8 cellular contexts compared by ENCODE assay signal in the genomic region with DNA sequence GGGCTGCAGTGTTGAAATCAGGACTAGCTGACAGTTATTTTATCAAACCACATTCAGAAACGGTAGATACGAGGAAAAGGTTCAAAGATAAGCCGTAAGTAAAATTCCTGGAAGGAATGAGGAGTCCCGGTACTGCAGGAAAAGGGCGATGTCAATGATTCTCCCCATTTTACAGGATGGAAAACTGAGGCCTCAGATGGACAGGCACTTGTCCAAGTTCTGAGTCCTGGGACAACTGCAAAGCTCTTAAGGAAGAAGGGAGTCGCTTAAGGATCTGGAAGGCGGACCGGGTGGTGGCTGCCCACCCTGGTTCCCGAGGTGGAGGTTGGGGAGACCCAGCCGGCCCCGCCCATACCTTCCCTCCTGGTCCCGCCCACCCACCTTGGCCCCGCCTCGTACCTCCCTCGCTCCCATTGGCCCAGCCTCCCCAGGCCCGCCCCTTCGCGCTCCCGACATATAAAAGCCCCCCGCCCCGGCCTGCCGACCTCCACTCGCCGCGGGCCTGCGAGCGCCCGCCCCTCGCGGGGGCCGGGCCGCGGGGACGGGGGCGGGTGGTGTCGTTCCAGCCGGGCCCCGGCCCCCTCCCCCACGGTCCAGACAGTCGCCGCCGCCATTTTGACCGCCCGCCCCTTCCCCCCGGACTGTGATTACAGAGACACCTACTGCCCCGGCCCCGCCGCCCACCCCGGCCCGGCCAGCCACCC. TPM values are rescaled to one million over a fixed set of nuclear protein-coding genes. Genes with fewer than 3 reads are reported as not detected.
DNase-seq lines count a peak whose midpoint lies in the region; ATAC-seq and FAIRE-seq lines count a peak whose summit lies in the region.

No MANE protein-coding gene starts in this region.

- H3K4me3 ChIP-seq in muscle layer of duodenum (ENCODE audit: low read depth in 1 of 2, low read length in 2 of 2), result peak overlapping the region; percentile 60 to 73

- H3K36me3 ChIP-seq in muscle layer of duodenum (ENCODE audit: control insufficient read depth in 1 of 2, insufficient read depth in 2 of 2, low read length in 2 of 2), result peaks cover 0 to 7% of the 10 kb centered on the region in 2 donors

- H3K4me1 ChIP-seq in muscle layer of duodenum (ENCODE audit: control insufficient read depth in 1 of 2, insufficient read depth in 2 of 2, low read length in 2 of 2), result peaks cover 0 to 4% of the 10 kb centered on the region in 2 donors

- H3K9me3 ChIP-seq in muscle layer of duodenum (ENCODE audit: control insufficient read depth in 1 of 2, low read length in 2 of 2), result no peaks in the 10 kb centered on the region

- H3K27ac ChIP-seq in muscle layer of duodenum (ENCODE audit: low read length), result peak overlapping the region; percentile 96

- DNase-seq in AG20443 (ENCODE audit: low spot score) (peak; percentile 89), HTR-8/SVneo (ENCODE audit: insufficient read length, low spot score) (peak; percentile 66), OCI-M1 (lab: John Stamatoyannopoulos, UW) (peak; percentile 99)
- DNase-seq in activated T-cell treated with anti-CD3 and anti-CD28 coated beads, Interleukin-2, amount 50 U/mL, for 1 hour, result peak; percentile 94
- peak; percentile 83 to 86 for DNase-seq in stimulated activated CD8-positive, alpha-beta memory T cell treated with anti-CD3 and anti-CD28 coated beads, Interleukin-4, amount 100 ng/mL, for 4 hours (ENCODE audit: low read depth in 2 of 2, low spot score in 1 of 2)

- FAIRE-seq in HTR-8/SVneo (lab: Jason Lieb, UNC), result no peak

- ATAC-seq in GM19324 (IDR thresholded peaks at IDR 0.05; ENCODE audit: low FRiP score, unreplicated experiment) (peak; percentile 48), esophagus mucosa (peak; percentile 74)

- no peaks in the 10 kb centered on the region for H3K27me3 ChIP-seq in muscle layer of duodenum (ENCODE audit: low read depth, low read length)

RNA-seq across cellular contexts. Expression of gene RFX1, which starts 0.6 kb away (rescaled TPM):
- 8.3 TPM for total RNA-seq in esophagus mucosa

RNA-seq across cellular contexts. Expression of gene RLN3, which starts 22.4 kb away (rescaled TPM):
- not detected for total RNA-seq in esophagus mucosa

RNA-seq across cellular contexts. Expression of gene IL27RA, which starts 26.0 kb away (rescaled TPM):
- 1.2 TPM for total RNA-seq in esophagus mucosa

RNA-seq across cellular contexts. Expression of gene DCAF15, which starts 53.2 kb away (rescaled TPM):
- 18.2 TPM for total RNA-seq in esophagus mucosa

RNA-seq across cellular contexts. Expression of gene PALM3, which starts 56.3 kb away (rescaled TPM):
- total RNA-seq in esophagus mucosa, result 0.08 TPM

Comparison
In these comparisons a context has a peak if more than half of its experiments do, and no peak if none do; other contexts are left out.
1. Peak in every context shown above with its lines: DNase-seq, ATAC-seq, H3K4me3 ChIP-seq and H3K27ac ChIP-seq.